15 cellular contexts compared by ENCODE assay signal in genomic region chr7:20283997-20284396, GRCh38. TPM values are rescaled to one million over a fixed set of nuclear protein-coding genes. Genes with fewer than 3 reads are reported as not detected.
A peak's percentile ranks its signal among the peaks of the same experiment; 100 is the strongest.
DNase-seq lines count a peak whose midpoint lies in the region; ATAC-seq, FAIRE-seq and TF ChIP-seq lines count a peak whose summit lies in the region.
"Had no signal": no experiment of that assay in that cellular context is flagged by ENCODE, and none has a peak within 500 bp of the region (broad histone marks: within the 10 kb centered on the region; RNA-seq: fewer than 3 reads in every experiment).

No MANE protein-coding gene starts in this region.

- H3K27ac ChIP-seq in small intestine (ENCODE audit: low read depth in 1 of 2, low read length in 1 of 2): no peak overlapping the region

- no peak for TF ChIP-seq CTCF in BE2C (IDR thresholded peaks at IDR 0.05; ENCODE audit: low read depth, low read length)
- no peak for TF ChIP-seq CTCF in GM10248 (IDR thresholded peaks at IDR 0.05; ENCODE audit: control extremely low read depth, extremely low read depth, low read depth, missing control alignments)

- H3K9me3 ChIP-seq in small intestine (ENCODE audit: control insufficient read depth, low read depth) (no peaks in the 10 kb centered on the region), BE2C (no peaks in the 10 kb centered on the region)

- CTCF ChIA-PET in GM10248 (lab: Yijun Ruan, JAX): interaction anchor here (1.0 kb wide), 1 partner anchor 129 kb away, joined by 3 read pairs; no protein-coding TSS in a partner anchor

- no peaks in the 10 kb centered on the region for H3K4me1 ChIP-seq in small intestine (ENCODE audit: control insufficient read depth in 2 of 2, insufficient read depth in 1 of 2, low read depth in 1 of 2, low read length in 1 of 2)
- peaks cover 8% of the 10 kb centered on the region for H3K4me1 ChIP-seq in BE2C

- H3K27me3 ChIP-seq in small intestine (ENCODE audit: control insufficient read depth in 2 of 2, insufficient read depth in 2 of 2, low read length in 2 of 2) (no peaks in the 10 kb centered on the region), BE2C (no peaks in the 10 kb centered on the region)

- DNase-seq in small intestine (no peak), NCI-H446 (lab: John Stamatoyannopoulos, UW) (no peak), BE2C (no peak), GM10248 (ENCODE audit: extremely low spot score) (no peak)
- DNase-seq: CD8-positive, alpha-beta T cell; cortex of kidney; H9; NCI-H1092; NCI-H526; Right ventricle myocardium superior; stimulated activated CD4-positive, alpha-beta T cell treated with anti-CD3 and anti-CD28 coated beads, Interleukin-2, amount 100 ng/mL, for 48 hours had no signal

- WGBS in small intestine, 3 donors: 70 to 79% (median 73%) methylated on average over 2 of the region's 2 CpGs

- peak; percentile 49 for ATAC-seq in GM18909 (IDR thresholded peaks at IDR 0.05; ENCODE audit: poor library complexity, unreplicated experiment)
- ATAC-seq in GM21619 (IDR thresholded peaks at IDR 0.05; ENCODE audit: unreplicated experiment): peak; percentile 54
- ATAC-seq in HG03108 (IDR thresholded peaks at IDR 0.05; ENCODE audit: unreplicated experiment): peak; percentile 38
- ATAC-seq: CD8-positive, alpha-beta T cell had no signal

- POLR2A ChIA-PET in GM10248 (lab: Yijun Ruan, JAX): no interaction called here

- FAIRE-seq in small intestine (lab: Jason Lieb, UNC): peak; percentile 61
- FAIRE-seq: HTR-8/SVneo had no signal

- H3K36me3 ChIP-seq in small intestine (ENCODE audit: control insufficient read depth in 2 of 2, insufficient read depth in 2 of 2, low read length in 2 of 2) (no peaks in the 10 kb centered on the region), BE2C (no peaks in the 10 kb centered on the region)

- H3K4me3 ChIP-seq in small intestine (ENCODE audit: low read depth in 1 of 2, low read length in 2 of 2) (no peak overlapping the region), BE2C (ENCODE audit: low read depth, low read length) (no peak overlapping the region)

RNA-seq across cellular contexts. Expression of gene ITGB8, which starts 46.7 kb away (rescaled TPM):
- 1 to 10 TPM in 1 of 3 donors, under 1 TPM in 2; 0.45 to 3.3 (median 0.54) TPM for polyA plus RNA-seq in small intestine
- polyA plus RNA-seq in BE2C (2012; ENCODE audit: insufficient read depth, insufficient read length, low read depth): 0.45 TPM
